In the genomic region with DNA sequence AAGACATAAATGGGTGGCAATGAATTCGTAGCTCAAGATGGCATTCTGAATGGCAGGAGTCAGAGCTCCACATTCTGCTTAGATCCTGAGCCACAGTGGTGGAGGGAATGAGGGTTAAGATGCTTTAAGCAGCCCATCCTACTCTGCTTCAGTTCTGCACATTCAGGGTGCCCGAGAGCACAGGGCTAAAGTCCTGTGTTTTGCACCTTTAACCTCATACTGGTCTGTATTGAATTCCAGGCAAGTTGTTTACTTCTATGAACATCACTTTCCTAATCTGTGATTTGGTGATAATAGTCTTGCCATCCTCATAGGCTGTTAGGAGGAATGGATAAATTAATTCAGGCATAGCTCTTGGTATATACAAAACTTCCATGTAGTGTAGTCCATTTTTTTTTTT, we compare ENCODE assay signal across 24 cellular contexts.
"Had no signal": no experiment of that assay in that cellular context is flagged by ENCODE, and none has a peak within 500 bp of the region (broad histone marks: within the 10 kb centered on the region; RNA-seq: fewer than 3 reads in every experiment).

No MANE protein-coding gene starts in this region.

- H3K36me3 ChIP-seq: colonic mucosa, esophagus squamous epithelium, gastrocnemius medialis, heart right ventricle, left ventricle myocardium inferior, lower lobe of right lung had no signal

- FAIRE-seq: endometrium, islet of Langerhans, keratinocyte had no signal

- H3K4me3 ChIP-seq: colonic mucosa, esophagus squamous epithelium, gastrocnemius medialis, heart right ventricle, left ventricle myocardium inferior, lower lobe of right lung had no signal

- DNase-seq: colonic mucosa; cortex of kidney; effector CD8-positive, alpha-beta T cell; effector memory CD8-positive, alpha-beta T cell; endodermal cell; erythroblast; esophagus squamous epithelium; foreskin fibroblast; foreskin melanocyte; gastrocnemius medialis; glutamatergic neuron; head of caudate nucleus; heart right ventricle; hippocampal formation; left cardiac atrium; left ventricle myocardium inferior; lower lobe of right lung; mesendoderm; midbrain had no signal

- H3K9me3 ChIP-seq: colonic mucosa, esophagus squamous epithelium, gastrocnemius medialis, heart right ventricle, left ventricle myocardium inferior, lower lobe of right lung had no signal

- H3K27me3 ChIP-seq: colonic mucosa, esophagus squamous epithelium, gastrocnemius medialis, heart right ventricle had no signal

- ATAC-seq: effector memory CD8-positive, alpha-beta T cell; esophagus mucosa; gastrocnemius medialis; heart right ventricle; left cardiac atrium had no signal

- H3K4me1 ChIP-seq: colonic mucosa, esophagus squamous epithelium, gastrocnemius medialis, lower lobe of right lung had no signal

- H3K27ac ChIP-seq: colonic mucosa, epithelial cell of prostate, esophagus squamous epithelium, gastrocnemius medialis, heart right ventricle, left ventricle myocardium inferior, lower lobe of right lung had no signal
